In the genomic region with DNA sequence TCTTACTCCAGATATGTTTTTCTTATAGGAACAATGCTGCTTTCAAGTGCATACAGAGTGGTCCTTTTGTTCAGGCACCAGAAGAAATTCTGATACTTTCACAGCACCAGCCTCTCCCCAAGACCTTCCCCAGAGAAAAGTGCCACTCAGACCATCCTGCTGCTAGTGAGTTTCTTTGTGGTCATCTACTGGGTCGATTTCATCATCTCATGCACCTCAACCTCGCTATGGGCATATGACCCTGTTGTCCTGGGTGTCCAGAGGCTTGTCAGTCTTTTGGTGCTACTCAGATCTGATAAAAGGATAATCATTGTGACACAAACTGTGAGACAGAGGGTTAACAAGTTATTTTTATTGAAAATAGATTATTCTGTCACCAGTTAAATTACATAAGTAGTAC, we compare ENCODE assay signal across 29 cellular contexts. TPM values are rescaled to one million over a fixed set of nuclear protein-coding genes. Genes with fewer than 3 reads are reported as not detected.
"Had no signal": no experiment of that assay in that cellular context is flagged by ENCODE, and none has a peak within 500 bp of the region (broad histone marks: within the 10 kb centered on the region; RNA-seq: fewer than 3 reads in every experiment).

No MANE protein-coding gene starts in this region.

- H3K27me3 Mint-ChIP-seq: activated naive CD4-positive, alpha-beta T cell treated with anti-CD3 and anti-CD28 coated beads, Interleukin-2, amount 50 U/mL, for 24 hours; activated naive CD8-positive, alpha-beta T cell treated with anti-CD3 and anti-CD28 coated beads, Interleukin-2, amount 50 U/mL, for 24 hours; effector memory CD8-positive, alpha-beta T cell; naive thymus-derived CD8-positive, alpha-beta T cell had no signal

- H3K36me3 ChIP-seq: gastrocnemius medialis, transverse colon had no signal

- H3K27ac ChIP-seq: gastrocnemius medialis, testis, transverse colon, VCaP had no signal

- H3K27me3 ChIP-seq: gastrocnemius medialis, testis, transverse colon had no signal

- H3K36me3 Mint-ChIP-seq: activated naive CD4-positive, alpha-beta T cell treated with anti-CD3 and anti-CD28 coated beads, Interleukin-2, amount 50 U/mL, for 24 hours; immature natural killer cell; naive thymus-derived CD8-positive, alpha-beta T cell had no signal

- ATAC-seq: activated CD4-positive, CD25-positive, alpha-beta regulatory T cell treated with anti-CD3 and anti-CD28 coated beads, Interleukin-2, amount 50 U/mL, for 24 hours; activated naive CD8-positive, alpha-beta T cell treated with anti-CD3 and anti-CD28 coated beads, Interleukin-2, amount 50 U/mL, for 24 hours; effector memory CD8-positive, alpha-beta T cell; gastrocnemius medialis; left colon; naive thymus-derived CD8-positive, alpha-beta T cell; right cardiac atrium; stimulated activated naive CD8-positive, alpha-beta T cell treated with anti-CD3 and anti-CD28 coated beads, Interleukin-15, Interleukin-2, amounts not matched to agents 100 U/mL and 50 U/mL, for 24 hours had no signal

- H3K9me3 Mint-ChIP-seq: activated naive CD4-positive, alpha-beta T cell treated with anti-CD3 and anti-CD28 coated beads, Interleukin-2, amount 50 U/mL, for 24 hours; activated naive CD8-positive, alpha-beta T cell treated with anti-CD3 and anti-CD28 coated beads, Interleukin-2, amount 50 U/mL, for 24 hours; effector memory CD8-positive, alpha-beta T cell; immature natural killer cell; naive thymus-derived CD8-positive, alpha-beta T cell had no signal

- H3K9me3 ChIP-seq: gastrocnemius medialis, testis, transverse colon had no signal

- H3K4me3 ChIP-seq: gastrocnemius medialis, testis, transverse colon had no signal

- H3K27ac Mint-ChIP-seq: activated naive CD4-positive, alpha-beta T cell treated with anti-CD3 and anti-CD28 coated beads, Interleukin-2, amount 50 U/mL, for 24 hours; activated naive CD8-positive, alpha-beta T cell treated with anti-CD3 and anti-CD28 coated beads, Interleukin-2, amount 50 U/mL, for 24 hours; immature natural killer cell had no signal

- H3K4me3 Mint-ChIP-seq: activated naive CD4-positive, alpha-beta T cell treated with anti-CD3 and anti-CD28 coated beads, Interleukin-2, amount 50 U/mL, for 24 hours; activated naive CD8-positive, alpha-beta T cell treated with anti-CD3 and anti-CD28 coated beads, Interleukin-2, amount 50 U/mL, for 24 hours; effector memory CD8-positive, alpha-beta T cell; immature natural killer cell; naive thymus-derived CD8-positive, alpha-beta T cell; neural crest cell had no signal

- H3K4me1 Mint-ChIP-seq: activated naive CD8-positive, alpha-beta T cell treated with anti-CD3 and anti-CD28 coated beads, Interleukin-2, amount 50 U/mL, for 24 hours had no signal

- DNase-seq: activated CD4-positive, alpha-beta T cell treated with anti-CD3 and anti-CD28 coated beads for 48 hours; activated CD4-positive, alpha-beta T cell treated with anti-CD3 and anti-CD28 coated beads, Interleukin-2, amount 50 U/mL, for 48 hours; activated CD8-positive, alpha-beta memory T cell treated with anti-CD3 and anti-CD28 coated beads for 24 hours; activated gamma-delta T cell; activated naive CD8-positive, alpha-beta T cell treated with anti-CD3 and anti-CD28 coated beads, Interleukin-2, amount 50 U/mL, for 24 hours; amygdala; caudate nucleus; cortex of kidney; effector memory CD8-positive, alpha-beta T cell; erythroblast; gastrocnemius medialis; glutamatergic neuron; immature natural killer cell; kidney; left colon; mammary epithelial cell; midbrain; naive thymus-derived CD8-positive, alpha-beta T cell; occipital lobe; right cardiac atrium; stimulated activated CD4-positive, alpha-beta T cell treated with anti-CD3 and anti-CD28 coated beads, Interleukin-2, amount 100 ng/mL, for 48 hours; stimulated activated naive CD8-positive, alpha-beta T cell treated with anti-CD3 and anti-CD28 coated beads, Interleukin-15, Interleukin-2, amounts not matched to agents 100 U/mL and 50 U/mL, for 24 hours; testis; transverse colon had no signal

- H3K4me1 ChIP-seq: gastrocnemius medialis, testis had no signal

RNA-seq across cellular contexts. Expression of gene WAS, which starts 46.8 kb away (rescaled TPM):
- total RNA-seq: pulmonary artery endothelial cell had no signal
